ENCODE assay signal across 24 cellular contexts in genomic region chr15:81254277-81255265, GRCh38. TPM values are rescaled to one million over a fixed set of nuclear protein-coding genes. Genes with fewer than 3 reads are reported as not detected.
A peak's percentile ranks its signal among the peaks of the same experiment; 100 is the strongest.
DNase-seq lines count a peak whose midpoint lies in the region; ATAC-seq, FAIRE-seq and TF ChIP-seq lines count a peak whose summit lies in the region.
"Had no signal": no experiment of that assay in that cellular context is flagged by ENCODE, and none has a peak within 500 bp of the region (broad histone marks: within the 10 kb centered on the region; RNA-seq: fewer than 3 reads in every experiment).

No MANE protein-coding gene starts in this region.

- no peak for TF ChIP-seq EP300 in suprapubic skin (IDR thresholded peaks at IDR 0.05)

- intact Hi-C loops in Right ventricle myocardium superior (cut with DNase I) (no loop called here), right cardiac atrium (cut with DNase I) (loop anchor here in 1 of 4 donors (5.0 kb wide), 1 partner anchor 102 kb away; no protein-coding TSS in a partner anchor)

- no peak for DNase-seq in Right ventricle myocardium superior
- DNase-seq in right cardiac atrium: no peak
- peak; percentile 38 for DNase-seq in adipocyte (ENCODE audit: low read depth)
- peak; percentile 37 for DNase-seq in fibroblast of the aortic adventitia (ENCODE audit: low read depth)
- no peak for DNase-seq in suprapubic skin (ENCODE audit: low spot score in 2 of 2)
- no peak for DNase-seq in left lobe of liver (ENCODE audit: low spot score)
- DNase-seq in GM12892 (ENCODE audit: insufficient read length): no peak
- no peak for DNase-seq in hippocampal formation (lab: John Stamatoyannopoulos, UW)
- DNase-seq: ACHN; activated CD4-positive, alpha-beta T cell treated with anti-CD3 and anti-CD28 coated beads, Interleukin-2, amount 10 ng/mL, durations not matched to agents 7 days and 5 days; activated naive CD8-positive, alpha-beta T cell treated with anti-CD3 and anti-CD28 coated beads, Interleukin-2, amount 50 U/mL, for 24 hours; effector memory CD4-positive, alpha-beta T cell; NCI-H1048; NCI-H187 treated with DMSO at 0.1 percent for 48 hours; spleen; stimulated activated CD4-positive, alpha-beta T cell treated with anti-CD3 and anti-CD28 coated beads, Interleukin-2, amount 100 ng/mL, for 48 hours had no signal

- H3K27ac ChIP-seq in right cardiac atrium (ENCODE audit: low read length) (no peak overlapping the region), suprapubic skin (peak overlapping the region; percentile 39)
- H3K27ac ChIP-seq: spleen, VCaP had no signal

- H3K9ac ChIP-seq in adipocyte (ENCODE audit: low read length): peak overlapping the region; percentile 2

- H3K36me3 ChIP-seq in adipocyte (ENCODE audit: control insufficient read depth, insufficient read depth, low read length, severe bottlenecking): peaks cover 3% of the 10 kb centered on the region
- H3K36me3 ChIP-seq in suprapubic skin: no peaks in the 10 kb centered on the region
- H3K36me3 ChIP-seq: spleen had no signal

- TF ChIP-seq CTCF in fibroblast of the aortic adventitia (IDR thresholded peaks at IDR 0.05; ENCODE audit: insufficient read depth, low read length): no peak
- TF ChIP-seq CTCF in suprapubic skin (IDR thresholded peaks at IDR 0.05): no peak

- no peaks in the 10 kb centered on the region for H3K27me3 ChIP-seq in right cardiac atrium (ENCODE audit: control insufficient read depth, insufficient read depth)
- H3K27me3 ChIP-seq in adipocyte (replicated peaks; ENCODE audit: control insufficient read depth, insufficient read depth, low read length): no peaks in the 10 kb centered on the region
- no peaks in the 10 kb centered on the region for H3K27me3 ChIP-seq in suprapubic skin
- H3K27me3 ChIP-seq: spleen had no signal

- 69% methylated on average over 7 of the region's 7 CpGs for WGBS in right cardiac atrium
- WGBS in suprapubic skin: 53% methylated on average over 7 of the region's 7 CpGs

- ATAC-seq in Right ventricle myocardium superior (ENCODE audit: poor library complexity) (peak; percentile 36), right cardiac atrium (no peak), left lobe of liver (no peak)
- ATAC-seq: activated naive CD8-positive, alpha-beta T cell treated with anti-CD3 and anti-CD28 coated beads, Interleukin-2, amount 50 U/mL, for 24 hours; esophagus mucosa; HepG2; stimulated activated memory B cell treated with anti-CD40 and anti-IgM and Interleukin-4, amounts not matched to agents 10 μg/mL and 1 μg/mL and 100 μg/mL, for 72 hours had no signal

- FAIRE-seq in GM12892 (lab: Jason Lieb, UNC): no peak
- FAIRE-seq: colon, GM19239, HepG2, urothelium cell line had no signal

- TF ChIP-seq POLR2A in suprapubic skin (IDR thresholded peaks at IDR 0.05) (no peak), GM12892 (IDR thresholded peaks at IDR 0.05; ENCODE audit: low read depth, low read length) (no peak)

- H3K9me3 ChIP-seq in right cardiac atrium (ENCODE audit: control insufficient read depth, low read length) (no peaks in the 10 kb centered on the region), adipocyte (ENCODE audit: control insufficient read depth, low read length) (peaks cover 9% of the 10 kb centered on the region), suprapubic skin (no peaks in the 10 kb centered on the region)

- peaks cover 2% of the 10 kb centered on the region for H3K4me1 ChIP-seq in right cardiac atrium (ENCODE audit: control insufficient read depth, insufficient read depth, low read length)
- peaks cover 21% of the 10 kb centered on the region for H3K4me1 ChIP-seq in adipocyte (ENCODE audit: control insufficient read depth, insufficient read depth, low read length)
- peaks cover 16% of the 10 kb centered on the region for H3K4me1 ChIP-seq in suprapubic skin
- H3K4me1 ChIP-seq: spleen had no signal

- H3K4me3 ChIP-seq in right cardiac atrium (ENCODE audit: low read length) (no peak overlapping the region), adipocyte (ENCODE audit: low read length) (no peak overlapping the region), fibroblast of the aortic adventitia (ENCODE audit: low read depth, low read length) (no peak overlapping the region), suprapubic skin (no peak overlapping the region)
- H3K4me3 ChIP-seq: spleen had no signal

RNA-seq across cellular contexts. Expression of gene IL16, which starts 57.9 kb away (rescaled TPM):
- 2.7 TPM for total RNA-seq in Right ventricle myocardium superior
- total RNA-seq in right cardiac atrium: 1 to 10 TPM; 3.1 to 5.1 (median 4.1) TPM
- polyA plus RNA-seq in right cardiac atrium: 4.7 TPM
- total RNA-seq in fibroblast of the aortic adventitia (ENCODE audit: low replicate concordance): 0.65 and 1.4 TPM in 2 replicates
- 10 to 100 TPM in 2 of 4 donors, 1 to 10 TPM in 2; 8.2 to 19.9 (median 13.7) TPM for total RNA-seq in suprapubic skin
- 2.1 TPM for total RNA-seq in left lobe of liver
- 107 TPM for polyA plus RNA-seq in GM12892 (2012; ENCODE audit: missing spikeins)
- total RNA-seq: HepG2, kidney epithelial cell had no signal

Comparison
In these comparisons a context has a peak if more than half of its experiments do, and no peak if none do; other contexts are left out.
1. DNase-seq: peak in adipocyte (single experiment) and fibroblast of the aortic adventitia (single experiment); none in Right ventricle myocardium superior (single experiment), right cardiac atrium (0 of 3), suprapubic skin (0 of 2), left lobe of liver (single experiment), GM12892 (single experiment) and hippocampal formation (0 of 2).